Comparison of ENCODE assay signal across 8 cellular contexts in genomic region chr1:27603962-27604578, GRCh38. TPM values are rescaled to one million over a fixed set of nuclear protein-coding genes. Genes with fewer than 3 reads are reported as not detected.
DNase-seq lines count a peak whose midpoint lies in the region; ATAC-seq and TF ChIP-seq lines count a peak whose summit lies in the region.

AHDC1 (minus strand) TSS chr1:27604144; CDS start chr1:27552115, 52,029 bp downstream.

- H3K4me3 ChIP-seq in CD8-positive, alpha-beta T cell (ENCODE audit: low read depth, low read length), result peak within 1 kb of the TSS; percentile 86
- H3K4me3 ChIP-seq in SJCRH30, result peak within 1 kb of the TSS; percentile 99
- peak within 1 kb of the TSS; percentile 99 for H3K4me3 ChIP-seq in fibroblast of villous mesenchyme (ENCODE audit: low read depth, low read length)
- H3K4me3 ChIP-seq in neural cell (ENCODE audit: low read length), result peak within 1 kb of the TSS; percentile 97

- TF ChIP-seq CTCF in CD8-positive, alpha-beta T cell (IDR thresholded peaks at IDR 0.05), result no peak
- TF ChIP-seq CTCF in fibroblast of villous mesenchyme (IDR thresholded peaks at IDR 0.05; ENCODE audit: insufficient read depth, low read depth, low read length), result no peak
- peak; percentile 41 for TF ChIP-seq CTCF in neural cell (IDR thresholded peaks at IDR 0.05; ENCODE audit: poor library complexity, severe bottlenecking)

- no peaks in the 10 kb centered on the region for H3K9me2 ChIP-seq in neural cell (ENCODE audit: insufficient read depth, low read length)

- H3K4me3 Mint-ChIP-seq in CD8-positive, alpha-beta T cell, result peak within 1 kb of the TSS; percentile 88

- H3K4me1 Mint-ChIP-seq in CD8-positive, alpha-beta T cell (ENCODE audit: low read depth), result peaks cover 40% of the 10 kb centered on the region

- no peak within 1 kb of the TSS for H3K4me2 ChIP-seq in neural cell (ENCODE audit: low read length)

- peaks cover 62% of the 10 kb centered on the region for H3K4me1 ChIP-seq in CD8-positive, alpha-beta T cell (ENCODE audit: insufficient read depth, low read length)
- H3K4me1 ChIP-seq in SJCRH30, result peaks cover 49% of the 10 kb centered on the region

- no peaks in the 10 kb centered on the region for H3F3A ChIP-seq in neural cell (ENCODE audit: insufficient read depth, low read length, poor library complexity, severe bottlenecking)

- H2AFZ ChIP-seq in neural cell (ENCODE audit: low read depth, low read length), result peak within 1 kb of the TSS; percentile 5

- peaks cover 2% of the 10 kb centered on the region for H3K36me3 Mint-ChIP-seq in CD8-positive, alpha-beta T cell

- POLR2A ChIA-PET in CD8-positive, alpha-beta T cell (lab: Charles Lee), result interaction anchor here (0.7 to 1.5 kb wide), 8 partner anchors 13 to 206 kb away, joined by 3 to 13 read pairs (median 4); partner anchors contain the start of genes FAM76A and IFI6

- peaks cover 37% of the 10 kb centered on the region for H4K20me1 ChIP-seq in neural cell (ENCODE audit: insufficient read depth)

- H3K79me2 ChIP-seq in neural cell (replicated peaks; ENCODE audit: insufficient read depth, low read length), result peaks cover 50% of the 10 kb centered on the region

- ATAC-seq in CD8-positive, alpha-beta T cell, result peak; percentile 81
- ATAC-seq in GM21619 (IDR thresholded peaks at IDR 0.05; ENCODE audit: unreplicated experiment), result peak; percentile 46
- peak; percentile 74 for ATAC-seq in stimulated activated naive CD8-positive, alpha-beta T cell treated with anti-CD3 and anti-CD28 coated beads, Interleukin-15, Interleukin-2, amounts not matched to agents 100 U/mL and 50 U/mL, for 24 hours

- peak within 1 kb of the TSS; percentile 85 for H3K27ac Mint-ChIP-seq in CD8-positive, alpha-beta T cell

- peak within 1 kb of the TSS; percentile 96 for H3K9ac ChIP-seq in neural cell (ENCODE audit: low read length)

- TF ChIP-seq RAD21 in neural cell (conservative IDR thresholded peaks at IDR 0.05), result peak; percentile 57

- peak within 1 kb of the TSS; percentile 57 for H3K27ac ChIP-seq in CD8-positive, alpha-beta T cell (ENCODE audit: low read depth, low read length)
- H3K27ac ChIP-seq in SJCRH30, result peak within 1 kb of the TSS; percentile 82
- H3K27ac ChIP-seq in neural cell (ENCODE audit: low read length), result peak within 1 kb of the TSS; percentile 90

- H3K27me3 ChIP-seq in CD8-positive, alpha-beta T cell (ENCODE audit: insufficient read depth, low read length), result no peaks in the 10 kb centered on the region
- H3K27me3 ChIP-seq in SJCRH30 (no peaks in the 10 kb centered on the region), neural cell (ENCODE audit: insufficient read depth, low read depth, low read length) (no peaks in the 10 kb centered on the region)

- TF ChIP-seq EP300 in neural cell (conservative IDR thresholded peaks at IDR 0.05; ENCODE audit: poor library complexity, severe bottlenecking), result peak; percentile 55

- H3K9me3 Mint-ChIP-seq in CD8-positive, alpha-beta T cell, result no peaks in the 10 kb centered on the region

- no peaks in the 10 kb centered on the region for H3K36me3 ChIP-seq in CD8-positive, alpha-beta T cell (ENCODE audit: insufficient read depth, low read length)
- no peaks in the 10 kb centered on the region for H3K36me3 ChIP-seq in SJCRH30
- H3K36me3 ChIP-seq in neural cell (ENCODE audit: insufficient read depth, low read length), result no peaks in the 10 kb centered on the region

- H3K9me3 ChIP-seq in CD8-positive, alpha-beta T cell (ENCODE audit: low read length), result no peaks in the 10 kb centered on the region
- H3K9me3 ChIP-seq in SJCRH30 (replicated peaks) (no peaks in the 10 kb centered on the region), neural cell (ENCODE audit: low read length) (no peaks in the 10 kb centered on the region)

- intact Hi-C loops in CD8-positive, alpha-beta T cell (cut with DNase I, micrococcal nuclease), result loop anchor here (1.0 to 10.0 kb wide), 6 partner anchors 36 to 369 kb away; partner anchors contain the start of genes FAM76A (in 2 of the 2), TMEM222 (in 2 of the 2) and WDTC1 (in 1 of the 2)

- no peaks in the 10 kb centered on the region for H3K27me3 Mint-ChIP-seq in CD8-positive, alpha-beta T cell (ENCODE audit: low read depth)

- DNase-seq in CD8-positive, alpha-beta T cell, result peak; percentile 82 to 94 (median 92)
- DNase-seq in M059J (ENCODE audit: low read depth) (peak; percentile 90), SJCRH30 (peak; percentile 94 to 96), activated gamma-delta T cell (lab: John Stamatoyannopoulos, UW) (peak; percentile 93), fibroblast of villous mesenchyme (ENCODE audit: low read depth) (peak; percentile 94)
- DNase-seq in stimulated activated naive CD8-positive, alpha-beta T cell treated with anti-CD3 and anti-CD28 coated beads, Interleukin-15, Interleukin-2, amounts not matched to agents 100 U/mL and 50 U/mL, for 24 hours, result peak; percentile 94

- CTCF ChIA-PET in CD8-positive, alpha-beta T cell (lab: Charles Lee), result interaction anchor here (1.0 to 14.7 kb wide), 12 partner anchors 16 to 306 kb away, joined by 3 to 405 read pairs (median 38); partner anchors contain the start of genes FAM76A, IFI6 and MAP3K6

TF ChIP-seq in neural cell, 6 proteins besides CTCF, POLR2A, EP300 and RAD21:
- peak; percentile 65 for TF ChIP-seq MXI1 (conservative IDR thresholded peaks at IDR 0.05; ENCODE audit: poor library complexity, severe bottlenecking)
- peak; percentile 99 for TF ChIP-seq POLR2AphosphoS5 (IDR thresholded peaks at IDR 0.05)
- TF ChIP-seq SMC3 (conservative IDR thresholded peaks at IDR 0.05; ENCODE audit: poor library complexity), result peak; percentile 66
- TF ChIP-seq TAF1 (IDR thresholded peaks at IDR 0.05; ENCODE audit: low read depth), result peak; percentile 85
- TF ChIP-seq, protein P1, sequence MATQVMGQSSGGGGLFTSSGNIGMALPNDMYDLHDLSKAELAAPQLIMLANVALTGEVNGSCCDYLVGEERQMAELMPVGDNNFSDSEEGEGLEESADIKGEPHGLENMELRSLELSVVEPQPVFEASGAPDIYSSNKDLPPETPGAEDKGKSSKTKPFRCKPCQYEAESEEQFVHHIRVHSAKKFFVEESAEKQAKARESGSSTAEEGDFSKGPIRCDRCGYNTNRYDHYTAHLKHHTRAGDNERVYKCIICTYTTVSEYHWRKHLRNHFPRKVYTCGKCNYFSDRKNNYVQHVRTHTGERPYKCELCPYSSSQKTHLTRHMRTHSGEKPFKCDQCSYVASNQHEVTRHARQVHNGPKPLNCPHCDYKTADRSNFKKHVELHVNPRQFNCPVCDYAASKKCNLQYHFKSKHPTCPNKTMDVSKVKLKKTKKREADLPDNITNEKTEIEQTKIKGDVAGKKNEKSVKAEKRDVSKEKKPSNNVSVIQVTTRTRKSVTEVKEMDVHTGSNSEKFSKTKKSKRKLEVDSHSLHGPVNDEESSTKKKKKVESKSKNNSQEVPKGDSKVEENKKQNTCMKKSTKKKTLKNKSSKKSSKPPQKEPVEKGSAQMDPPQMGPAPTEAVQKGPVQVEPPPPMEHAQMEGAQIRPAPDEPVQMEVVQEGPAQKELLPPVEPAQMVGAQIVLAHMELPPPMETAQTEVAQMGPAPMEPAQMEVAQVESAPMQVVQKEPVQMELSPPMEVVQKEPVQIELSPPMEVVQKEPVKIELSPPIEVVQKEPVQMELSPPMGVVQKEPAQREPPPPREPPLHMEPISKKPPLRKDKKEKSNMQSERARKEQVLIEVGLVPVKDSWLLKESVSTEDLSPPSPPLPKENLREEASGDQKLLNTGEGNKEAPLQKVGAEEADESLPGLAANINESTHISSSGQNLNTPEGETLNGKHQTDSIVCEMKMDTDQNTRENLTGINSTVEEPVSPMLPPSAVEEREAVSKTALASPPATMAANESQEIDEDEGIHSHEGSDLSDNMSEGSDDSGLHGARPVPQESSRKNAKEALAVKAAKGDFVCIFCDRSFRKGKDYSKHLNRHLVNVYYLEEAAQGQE (IDR thresholded peaks at IDR 0.05; ENCODE audit: borderline replicate concordance), result peak; percentile 80
- TF ChIP-seq EZH2 (IDR thresholded peaks at IDR 0.05; ENCODE audit: borderline replicate concordance, insufficient read depth, low read length, poor library complexity, severe bottlenecking), result no peak
TF ChIP-seq in neural cell: peak in this region for 5.

RNA-seq across cellular contexts. Expression of gene AHDC1, which starts in this region (rescaled TPM):
- 10 to 100 TPM; 19.5 to 21.1 TPM for total RNA-seq in CD8-positive, alpha-beta T cell
- total RNA-seq in M059J (2014; rRNA removed; shearing (Covaris generic)), result 6.0 and 19.1 TPM in 2 replicates
- total RNA-seq in SJCRH30 (2014; rRNA removed; shearing (Covaris generic)), result 29.7 and 30.6 TPM in 2 replicates
- 17.1 and 22.5 TPM in 2 replicates for total RNA-seq in fibroblast of villous mesenchyme
- polyA plus RNA-seq in neural cell, result 5.3 and 18.4 TPM in 2 replicates
- polyA minus RNA-seq in neural cell, result 28.0 and 30.7 TPM in 2 replicates

Comparison
In these comparisons a context has a peak if more than half of its experiments do, and no peak if none do; other contexts are left out.
1. Peak in every context shown above with its lines: DNase-seq, ATAC-seq, H3K4me3 ChIP-seq and H3K27ac ChIP-seq.